18 cellular contexts compared by ENCODE assay signal in genomic region chr9:116190595-116190994, GRCh38. TPM values are rescaled to one million over a fixed set of nuclear protein-coding genes. Genes with fewer than 3 reads are reported as not detected.
A peak's percentile ranks its signal among the peaks of the same experiment; 100 is the strongest.
DNase-seq lines count a peak whose midpoint lies in the region; ATAC-seq, FAIRE-seq and TF ChIP-seq lines count a peak whose summit lies in the region.
"Had no signal": no experiment of that assay in that cellular context is flagged by ENCODE, and none has a peak within 500 bp of the region (broad histone marks: within the 10 kb centered on the region; RNA-seq: fewer than 3 reads in every experiment).

No MANE protein-coding gene starts in this region.

- peaks cover 0 to 10% of the 10 kb centered on the region in 2 experiments; a peak in 2 of 5 replicates for H3K27me3 ChIP-seq in K562 (ENCODE audit: control insufficient read depth in 2 of 2, insufficient read depth in 2 of 2, low read length in 2 of 2)
- no peaks in the 10 kb centered on the region for H3K27me3 ChIP-seq in mesenchymal stem cell (ENCODE audit: control insufficient read depth in 1 of 2, insufficient read depth in 1 of 2, low read length in 2 of 2)
- H3K27me3 ChIP-seq in endodermal cell (ENCODE audit: control insufficient read depth, insufficient read depth, low read length, poor library complexity, severe bottlenecking): no peaks in the 10 kb centered on the region
- H3K27me3 ChIP-seq: Peyer's patch had no signal

- TF ChIP-seq CTCF in K562 (IDR thresholded peaks at IDR 0.05 in 2 of 3, conservative IDR thresholded peaks at IDR 0.05 in 1 of 3; ENCODE audit: insufficient read depth in 2 of 3, low read depth in 1 of 3, low read length in 3 of 3) (no peak), endodermal cell (conservative IDR thresholded peaks at IDR 0.05) (no peak)

- in situ Hi-C loops in K562 (cut with MboI): no loop called here
- in situ Hi-C loops in ACHN (cut with HindIII; ENCODE audit: low pct_ligation_motif_present, low pct_unique_long_range_greater_than_20kb, low sequenced_read_pairs): no loop called here

- H3K9me3 Mint-ChIP-seq in endodermal cell: no peaks in the 10 kb centered on the region

- no TSS peak for BruUV-seq in K562 (replicated peaks; lab: Mats Ljungman, UMichigan)

- no peaks in the 10 kb centered on the region for H3K9me3 ChIP-seq in K562 (replicated peaks; ENCODE audit: control insufficient read depth, insufficient read depth, low read depth, low read length)
- no peaks in the 10 kb centered on the region for H3K9me3 ChIP-seq in mesenchymal stem cell (ENCODE audit: control insufficient read depth, low read length)
- H3K9me3 ChIP-seq in endodermal cell (ENCODE audit: control insufficient read depth, low read length): no peaks in the 10 kb centered on the region
- H3K9me3 ChIP-seq: Caco-2, Peyer's patch had no signal

- H3K4me3 ChIP-seq in K562 (no peak overlapping the region), mesenchymal stem cell (ENCODE audit: insufficient read depth in 1 of 2, low read depth in 1 of 2, low read length in 2 of 2) (no peak overlapping the region), endodermal cell (ENCODE audit: low read length) (no peak overlapping the region)
- H3K4me3 ChIP-seq: Peyer's patch had no signal

- H3K14ac ChIP-seq in mesenchymal stem cell (ENCODE audit: low read length in 2 of 2): peak overlapping the region in 1 of 2 experiments; percentile 20

- no peak overlapping the region for H4K91ac ChIP-seq in mesenchymal stem cell (ENCODE audit: low read length)

- H3K79me2 ChIP-seq in K562 (ENCODE audit: control insufficient read depth, insufficient read depth, low read length): no peaks in the 10 kb centered on the region

- no peaks in the 10 kb centered on the region for H4K20me1 ChIP-seq in K562 (replicated peaks; ENCODE audit: control insufficient read depth, insufficient read depth, low read length)

- H3K4me3 Mint-ChIP-seq in endodermal cell: no peak overlapping the region
- H3K4me3 Mint-ChIP-seq: CD14-positive monocyte had no signal

- no peaks in the 10 kb centered on the region for H3K36me3 Mint-ChIP-seq in endodermal cell (ENCODE audit: low read depth)
- H3K36me3 Mint-ChIP-seq: CD14-positive monocyte had no signal

- no peak overlapping the region for H3K4me2 ChIP-seq in K562 (ENCODE audit: insufficient read depth, low read length)
- no peak overlapping the region for H3K4me2 ChIP-seq in mesenchymal stem cell (ENCODE audit: low read length, poor library complexity, severe bottlenecking)

- intact Hi-C loops in K562 (cut with micrococcal nuclease): no loop called here

- CTCF ChIA-PET in K562 (lab: Yijun Ruan, JAX; ENCODE audit: low intra/inter-chr PET ratio): no interaction called here

- H3K27ac ChIP-seq in K562 (ENCODE audit: extremely low read depth, low read depth, low read length) (no peak overlapping the region), mesenchymal stem cell (ENCODE audit: low read length, poor library complexity, severe bottlenecking) (peak overlapping the region; percentile 13), endodermal cell (ENCODE audit: low read depth, low read length) (no peak overlapping the region)
- H3K27ac ChIP-seq: Peyer's patch had no signal

- no peak for TF ChIP-seq EP300 in K562 (IDR thresholded peaks at IDR 0.05; ENCODE audit: low read length)

- peak overlapping the region; percentile 77 for H4K8ac ChIP-seq in mesenchymal stem cell (ENCODE audit: low read length)

- no peak overlapping the region for H2BK12ac ChIP-seq in mesenchymal stem cell (ENCODE audit: low read length in 2 of 2)

- peaks cover 36% of the 10 kb centered on the region for H3K27me3 Mint-ChIP-seq in endodermal cell (ENCODE audit: insufficient read depth)

- H3K9ac ChIP-seq in K562 (ENCODE audit: insufficient read depth in 1 of 2, low read depth in 2 of 2, low read length in 2 of 2): no peak overlapping the region
- no peak overlapping the region for H3K9ac ChIP-seq in mesenchymal stem cell (ENCODE audit: low read length)
- no peak overlapping the region for H3K9ac ChIP-seq in endodermal cell (ENCODE audit: extremely low read depth, low read length, poor library complexity, severe bottlenecking)

- H3K36me3 ChIP-seq in K562 (ENCODE audit: control insufficient read depth, insufficient read depth, low read length) (no peaks in the 10 kb centered on the region), mesenchymal stem cell (ENCODE audit: control insufficient read depth in 1 of 2, insufficient read depth in 2 of 2, low read depth in 1 of 2, low read length in 2 of 2) (peaks cover 22 to 81% of the 10 kb centered on the region in 2 experiments), endodermal cell (ENCODE audit: control insufficient read depth, insufficient read depth, low read length) (no peaks in the 10 kb centered on the region)
- H3K36me3 ChIP-seq: Peyer's patch had no signal

- H3K4ac ChIP-seq in mesenchymal stem cell (ENCODE audit: low read depth in 1 of 2, low read length in 2 of 2): peak overlapping the region; percentile 26 to 30

- H3K79me1 ChIP-seq in mesenchymal stem cell (replicated peaks; ENCODE audit: low read length, poor library complexity, severe bottlenecking): peaks cover 4% of the 10 kb centered on the region

- peak; percentile 22 for DNase-seq in EH (ENCODE audit: low read depth)
- DNase-seq in HK-2 (ENCODE audit: unreplicated experiment): peak; percentile 14
- no peak for DNase-seq in K562 (ENCODE audit: extremely low read depth in 1 of 4, low spot score in 3 of 4)
- no peak for DNase-seq in mesenchymal stem cell
- no peak for DNase-seq in stimulated activated CD8-positive, alpha-beta memory T cell treated with anti-CD3 and anti-CD28 coated beads, Interleukin-4, amount 100 ng/mL, for 48 hours
- DNase-seq in ACHN: no peak
- no peak for DNase-seq in endodermal cell
- DNase-seq: Caco-2, DMS53, KG1, NCI-H1092, NCI-H1694, NCI-H446 treated with DMSO at 0.1 percent for 48 hours, NCI-H774, Peyer's patch, SHP77 had no signal

- no peak overlapping the region for H2BK15ac ChIP-seq in mesenchymal stem cell (ENCODE audit: low read depth, poor library complexity, severe bottlenecking)

- TF ChIP-seq RAD21 in K562 (CRISPR knock-in tag; conservative IDR thresholded peaks at IDR 0.05 in 1 of 2, IDR thresholded peaks at IDR 0.05 in 1 of 2): no peak

- H3K4me1 Mint-ChIP-seq in endodermal cell: no peaks in the 10 kb centered on the region
- H3K4me1 Mint-ChIP-seq: CD14-positive monocyte had no signal

- FAIRE-seq in K562 (lab: Jason Lieb, UNC): no peak

- H2AK5ac ChIP-seq in mesenchymal stem cell (ENCODE audit: low read length, severe bottlenecking): peak overlapping the region; percentile 61

- H3K4me1 ChIP-seq in K562 (replicated peaks in 1 of 2; ENCODE audit: control insufficient read depth in 2 of 2, insufficient read depth in 2 of 2, low read length in 2 of 2) (no peaks in the 10 kb centered on the region; a peak in 1 of 5 replicates), mesenchymal stem cell (ENCODE audit: control insufficient read depth, insufficient read depth, low read depth, low read length) (peaks cover 6% of the 10 kb centered on the region), endodermal cell (ENCODE audit: control insufficient read depth, insufficient read depth, low read length) (no peaks in the 10 kb centered on the region)
- H3K4me1 ChIP-seq: Caco-2, Peyer's patch had no signal

- no peak overlapping the region for H3K23ac ChIP-seq in mesenchymal stem cell (ENCODE audit: low read length in 2 of 2)

- TF ChIP-seq POLR2A in K562 (conservative IDR thresholded peaks at IDR 0.05): no peak

- 3% methylated on average over 6 of the region's 6 CpGs for WGBS in K562 (ENCODE audit: insufficient coverage, low coverage, missing lambda C conversion rate)
- WGBS in mesenchymal stem cell: 91% methylated on average over 6 of the region's 6 CpGs
- WGBS in endodermal cell (ENCODE audit: insufficient coverage in 1 of 2, insufficient read length in 1 of 2), 2 experiments: 92 to 96% methylated on average over 4 to 6 of the region's 6 CpGs

- no peaks in the 10 kb centered on the region for H3K9me1 ChIP-seq in K562 (ENCODE audit: control insufficient read depth, insufficient read depth, low read length)

- no peak overlapping the region for H2AFZ ChIP-seq in K562 (ENCODE audit: low read depth, low read length)
- no peak overlapping the region for H2AFZ ChIP-seq in mesenchymal stem cell (ENCODE audit: low read depth, low read length)

- H2BK5ac ChIP-seq in mesenchymal stem cell (ENCODE audit: low read depth, low read length, poor library complexity, severe bottlenecking): no peak overlapping the region

- H3K18ac ChIP-seq in mesenchymal stem cell (ENCODE audit: low read depth in 1 of 2, low read length in 2 of 2): peak overlapping the region; percentile 41 to 55

- ATAC-seq in K562: no peak
- ATAC-seq: HCT116 had no signal

- no peak overlapping the region for H3K27ac Mint-ChIP-seq in endodermal cell

- H2BK120ac ChIP-seq in mesenchymal stem cell (ENCODE audit: low read depth, low read length): no peak overlapping the region

- POLR2A ChIA-PET in K562 (lab: Yijun Ruan, JAX): interaction anchor here (0.9 kb wide), 2 partner anchors 15 to 29 kb away, joined by 3 to 4 read pairs; no protein-coding TSS in a partner anchor

TF ChIP-seq in K562, 482 proteins besides CTCF, POLR2A, EP300 and RAD21 (continues in another document):
- TF ChIP-seq RAD51 (IDR thresholded peaks at IDR 0.05; ENCODE audit: borderline replicate concordance, low read depth): peak; percentile 45; the same call in 1 of the 2 replicates

RNA-seq across cellular contexts. Expression of gene PAPPA, which starts 37.0 kb away (rescaled TPM):
- 0.09 and 0.12 TPM in 2 replicates for total RNA-seq in K562 (2011; cell fraction: chromatin; rRNA removed; ENCODE audit: low replicate concordance)
- total RNA-seq in K562 (2011; cell fraction: nucleolus; rRNA removed): under 0.01 TPM in 2 replicates
- total RNA-seq in K562 (2011; cell fraction: nucleoplasm; rRNA removed): 0.08 and 0.15 TPM in 2 replicates
- total RNA-seq in K562 (2014; rRNA removed) (0.09 and 0.12 TPM in 2 replicates), K562 (2014; rRNA removed; fragmentation: Illumina TruSeq; extraction: Trizol) (0.16 and 0.18 TPM in 2 replicates), K562 (2015; rRNA removed; fragmentation: Illumina TruSeq; extraction: Trizol) (0.14 and 0.19 TPM in 2 replicates), K562 (2021) (0.13 and 0.20 TPM in 2 replicates), endodermal cell (under 1 TPM; 0.09 TPM)
- polyA plus RNA-seq in K562 (2011; rRNA removed) (0.05 and 0.06 TPM in 2 replicates), K562 (2014; fragmentation: Illumina TruSeq; extraction: Trizol) (0.12 and 0.16 TPM in 2 replicates), K562 (2014; fragmentation: Nextera tagmentation; extraction: Ambion mirVana) (under 1 TPM; 0.10 to 0.11 TPM), K562 (2014; rRNA removed) (0.11 and 0.23 TPM in 2 replicates)
- polyA plus RNA-seq in K562 (2011; cell fraction: cytosol; rRNA removed): under 0.01 and 0.01 TPM in 2 replicates
- polyA plus RNA-seq in K562 (2011; cell fraction: nucleus; rRNA removed): 0.04 and 0.09 TPM in 2 replicates
- polyA plus RNA-seq in K562 (2012): 0.17 and 0.36 TPM in 2 replicates
- polyA minus RNA-seq in K562 (2011; rRNA and poly(A)+ RNA removed): 0.03 and 0.07 TPM in 2 replicates
- polyA minus RNA-seq in K562 (2011; cell fraction: cytosol; rRNA and poly(A)+ RNA removed): 0.10 TPM in 1 of 2 replicates, not detected in the other
- 0.13 and 0.44 TPM in 2 replicates for polyA minus RNA-seq in K562 (2011; cell fraction: nucleus; rRNA and poly(A)+ RNA removed)
- polyA plus RNA-seq in mesenchymal stem cell (2013, experiment 1 of 2): 90.6 TPM
- polyA plus RNA-seq in mesenchymal stem cell (2013, experiment 2 of 2): 85.6 TPM
- 4.1 TPM for polyA plus RNA-seq in endodermal cell (2013, experiment 1 of 2)
- 4.0 TPM for polyA plus RNA-seq in endodermal cell (2013, experiment 2 of 2)
- total RNA-seq: Caco-2 had no signal
- polyA plus RNA-seq: CD14-positive monocyte had no signal

Comparison
In these comparisons a context has a peak if more than half of its experiments do, and no peak if none do; other contexts are left out.
1. DNase-seq: peak in EH (single experiment) and HK-2 (single experiment); none in K562 (0 of 4), mesenchymal stem cell (single experiment), stimulated activated CD8-positive, alpha-beta memory T cell treated with anti-CD3 and anti-CD28 coated beads, Interleukin-4, amount 100 ng/mL, for 48 hours (single experiment), ACHN (single experiment) and endodermal cell (single experiment).